In genomic region chr1:32200226-32201010, GRCh38 we compare ENCODE assay signal across 8 cellular contexts. TPM values are rescaled to one million over a fixed set of nuclear protein-coding genes. Genes with fewer than 3 reads are reported as not detected.
A peak's percentile ranks its signal among the peaks of the same experiment; 100 is the strongest.
DNase-seq lines count a peak whose midpoint lies in the region; ATAC-seq and TF ChIP-seq lines count a peak whose summit lies in the region.

CCDC28B (plus strand) TSS chr1:32200595; CDS start chr1:32201936, 1,341 bp downstream.

- no peaks in the 10 kb centered on the region for H3K9me3 Mint-ChIP-seq in activated naive CD4-positive, alpha-beta T cell treated with anti-CD3 and anti-CD28 coated beads, Interleukin-2, amount 10 ng/mL, durations not matched to agents 7 days and 5 days

- H3K27me3 ChIP-seq in neural cell (ENCODE audit: insufficient read depth, low read depth, low read length) (no peaks in the 10 kb centered on the region), thoracic aorta (replicated peaks; ENCODE audit: insufficient read depth) (no peaks in the 10 kb centered on the region)

- H3F3A ChIP-seq in neural cell (ENCODE audit: insufficient read depth, low read length, poor library complexity, severe bottlenecking): no peaks in the 10 kb centered on the region

- no peak for TF ChIP-seq RAD21 in neural cell (conservative IDR thresholded peaks at IDR 0.05)

- H3K4me1 ChIP-seq in thoracic aorta (ENCODE audit: control insufficient read depth in 1 of 2, low read depth in 2 of 2): peaks cover 15 to 33% of the 10 kb centered on the region in 2 donors

- H3K9me2 ChIP-seq in neural cell (ENCODE audit: insufficient read depth, low read length): no peaks in the 10 kb centered on the region

- peaks cover 51% of the 10 kb centered on the region for H3K36me3 Mint-ChIP-seq in activated naive CD4-positive, alpha-beta T cell treated with anti-CD3 and anti-CD28 coated beads, Interleukin-2, amount 10 ng/mL, durations not matched to agents 7 days and 5 days

- no peaks in the 10 kb centered on the region for H4K20me1 ChIP-seq in neural cell (ENCODE audit: insufficient read depth)

- in situ Hi-C loops in KBM-7 (cut with MboI; ENCODE audit: low pct_unique_long_range_greater_than_20kb, low sequenced_read_pairs): no loop called here

- H3K4me3 ChIP-seq in neural cell (ENCODE audit: low read length) (peak within 1 kb of the TSS; percentile 86), thoracic aorta (peak within 1 kb of the TSS; percentile 85)

- H3K9me3 ChIP-seq in neural cell (ENCODE audit: low read length) (no peaks in the 10 kb centered on the region), thoracic aorta (no peaks in the 10 kb centered on the region)

- H3K4me1 Mint-ChIP-seq in activated naive CD4-positive, alpha-beta T cell treated with anti-CD3 and anti-CD28 coated beads, Interleukin-2, amount 10 ng/mL, durations not matched to agents 7 days and 5 days: peaks cover 81% of the 10 kb centered on the region

- peak within 1 kb of the TSS; percentile 93 for H3K4me2 ChIP-seq in neural cell (ENCODE audit: low read length)

- H3K27me3 Mint-ChIP-seq in activated naive CD4-positive, alpha-beta T cell treated with anti-CD3 and anti-CD28 coated beads, Interleukin-2, amount 10 ng/mL, durations not matched to agents 7 days and 5 days: no peaks in the 10 kb centered on the region

- TF ChIP-seq EP300 in neural cell (conservative IDR thresholded peaks at IDR 0.05; ENCODE audit: poor library complexity, severe bottlenecking): peak; percentile 56

- H3K27ac Mint-ChIP-seq in activated naive CD4-positive, alpha-beta T cell treated with anti-CD3 and anti-CD28 coated beads, Interleukin-2, amount 10 ng/mL, durations not matched to agents 7 days and 5 days: peak within 1 kb of the TSS; percentile 95

- no peaks in the 10 kb centered on the region for H3K79me2 ChIP-seq in neural cell (replicated peaks; ENCODE audit: insufficient read depth, low read length)

- H3K27ac ChIP-seq in neural cell (ENCODE audit: low read length) (peak within 1 kb of the TSS; percentile 98), thoracic aorta (peak within 1 kb of the TSS; percentile 40 to 53)

- H2AFZ ChIP-seq in neural cell (ENCODE audit: low read depth, low read length): peak within 1 kb of the TSS; percentile 56

- ATAC-seq in thoracic aorta (ENCODE audit: insufficient number of reproducible peaks, low FRiP score, low read depth) (no peak), GM19035 (IDR thresholded peaks at IDR 0.05; ENCODE audit: unreplicated experiment) (no peak)

- H3K9ac ChIP-seq in neural cell (ENCODE audit: low read length): peak within 1 kb of the TSS; percentile 94

- peak; percentile 2 for TF ChIP-seq CTCF in neural cell (IDR thresholded peaks at IDR 0.05; ENCODE audit: poor library complexity, severe bottlenecking)
- TF ChIP-seq CTCF in thoracic aorta (IDR thresholded peaks at IDR 0.05): no peak

- DNase-seq in ELR (ENCODE audit: low read depth) (peak; percentile 80), KBM-7 (peak; percentile 59), SHP77 (lab: John Stamatoyannopoulos, UW) (peak; percentile 59 to 77), foreskin melanocyte (peak; percentile 66), thoracic aorta (ENCODE audit: low spot score) (no peak)
- peak; percentile 73 for DNase-seq in activated naive CD4-positive, alpha-beta T cell treated with anti-CD3 and anti-CD28 coated beads, Interleukin-2, amount 10 ng/mL, durations not matched to agents 7 days and 5 days

- no peaks in the 10 kb centered on the region for H3K36me3 ChIP-seq in neural cell (ENCODE audit: insufficient read depth, low read length)
- peaks cover 14% of the 10 kb centered on the region for H3K36me3 ChIP-seq in thoracic aorta

- CTCF ChIA-PET in activated naive CD4-positive, alpha-beta T cell treated with anti-CD3 and anti-CD28 coated beads, Interleukin-2, amount 10 ng/mL, durations not matched to agents 7 days and 5 days (lab: Charles Lee): interaction anchor here (1.5 to 2.0 kb wide), 3 partner anchors 15 to 92 kb away, joined by 4 to 10 read pairs (median 7); partner anchors contain the start of gene KPNA6

- H3K4me3 Mint-ChIP-seq in activated naive CD4-positive, alpha-beta T cell treated with anti-CD3 and anti-CD28 coated beads, Interleukin-2, amount 10 ng/mL, durations not matched to agents 7 days and 5 days: peak within 1 kb of the TSS; percentile 84

TF ChIP-seq in neural cell, 6 proteins besides CTCF, POLR2A, EP300 and RAD21:
- TF ChIP-seq SMC3 (conservative IDR thresholded peaks at IDR 0.05; ENCODE audit: poor library complexity) (no peak), EZH2 (IDR thresholded peaks at IDR 0.05; ENCODE audit: borderline replicate concordance, insufficient read depth, low read length, poor library complexity, severe bottlenecking) (no peak), MXI1 (conservative IDR thresholded peaks at IDR 0.05; ENCODE audit: poor library complexity, severe bottlenecking) (peak; percentile 91), REST (IDR thresholded peaks at IDR 0.05; ENCODE audit: borderline replicate concordance) (peak; percentile 48), TAF1 (IDR thresholded peaks at IDR 0.05; ENCODE audit: low read depth) (peak; percentile 68), POLR2AphosphoS5 (IDR thresholded peaks at IDR 0.05) (peak; percentile 80)

RNA-seq across cellular contexts. Expression of gene CCDC28B, which starts in this region (rescaled TPM):
- 176 and 186 TPM in 2 replicates for polyA plus RNA-seq in neural cell
- 54.0 and 58.8 TPM in 2 replicates for polyA minus RNA-seq in neural cell
- 1 to 10 TPM in 1 of 2 donors, not detected in 1; 2.0 TPM for total RNA-seq in thoracic aorta
